12 cellular contexts compared by ENCODE assay signal in the genomic region with DNA sequence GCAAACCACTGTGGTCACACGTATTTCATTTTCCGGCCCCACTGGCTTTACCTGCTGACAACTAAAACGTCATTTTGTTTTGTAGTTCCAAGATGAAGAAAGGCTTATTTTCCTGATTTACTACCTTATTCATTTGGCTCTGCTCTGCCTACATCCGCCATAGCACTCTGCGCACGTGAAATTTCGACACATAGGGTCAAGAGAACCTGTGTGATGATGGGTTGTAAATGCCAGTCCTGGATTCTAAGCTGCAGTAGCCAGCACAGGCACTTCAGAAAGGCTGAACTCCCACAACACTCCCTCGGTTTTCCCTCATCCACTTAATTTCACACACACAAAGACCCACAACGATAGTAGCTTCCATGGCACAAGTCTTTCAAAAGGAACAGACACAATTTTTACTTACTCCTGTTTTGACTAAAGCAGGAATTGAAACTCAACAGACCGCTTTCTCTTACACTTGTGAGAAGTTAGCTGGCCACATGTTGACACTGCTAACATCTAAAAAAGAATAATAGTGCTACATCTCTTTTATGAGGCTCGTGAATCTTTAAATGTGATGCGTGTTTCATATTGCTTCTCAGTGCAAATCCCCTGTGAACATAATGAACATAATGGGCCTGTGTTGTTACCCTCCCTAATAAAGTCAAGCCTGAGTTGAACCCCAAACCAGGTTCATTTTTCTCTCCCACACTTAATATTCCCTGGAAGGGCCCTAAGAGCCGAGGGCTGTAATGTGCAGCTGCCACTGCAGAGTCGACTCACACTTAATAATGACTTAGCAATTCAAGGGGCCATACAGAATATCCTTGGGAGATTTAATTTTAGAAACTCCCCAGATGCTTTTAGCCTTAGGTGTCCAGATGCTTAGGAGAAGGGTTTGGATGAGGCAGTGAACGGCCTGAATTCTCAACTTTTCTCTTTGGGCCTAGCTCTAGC. TPM values are rescaled to one million over a fixed set of nuclear protein-coding genes. Genes with fewer than 3 reads are reported as not detected.
A peak's percentile ranks its signal among the peaks of the same experiment; 100 is the strongest.
DNase-seq lines count a peak whose midpoint lies in the region; ATAC-seq and TF ChIP-seq lines count a peak whose summit lies in the region.
"Had no signal": no experiment of that assay in that cellular context is flagged by ENCODE, and none has a peak within 500 bp of the region (broad histone marks: within the 10 kb centered on the region; RNA-seq: fewer than 3 reads in every experiment).

No MANE protein-coding gene starts in this region.

- peaks cover 59% of the 10 kb centered on the region for H3K4me1 Mint-ChIP-seq in activated CD4-positive, alpha-beta T cell treated with anti-CD3 and anti-CD28 coated beads, Interleukin-2, amount 10 ng/mL, durations not matched to agents 7 days and 5 days
- peaks cover 50% of the 10 kb centered on the region for H3K4me1 Mint-ChIP-seq in stimulated activated memory B cell treated with anti-CD40 and anti-IgM and Interleukin-4, amounts not matched to agents 10 μg/mL and 1 μg/mL and 100 μg/mL, for 72 hours

- WGBS in body of pancreas, 2 donors, result 67 to 74% methylated on average over 15 of the region's 15 CpGs

- no peak for DNase-seq in activated CD4-positive, alpha-beta T cell treated with anti-CD3 and anti-CD28 coated beads, Interleukin-2, amount 10 ng/mL, durations not matched to agents 7 days and 5 days
- no peak for DNase-seq in activated CD4-positive, alpha-beta T cell treated with anti-CD3 and anti-CD28 coated beads for 1 hour
- peak; percentile 74 for DNase-seq in NCI-H524 treated with DMSO at 0.1 percent for 48 hours (lab: John Stamatoyannopoulos, UW)
- DNase-seq in effector memory CD4-positive, alpha-beta T cell, result no peak
- no peak for DNase-seq in body of pancreas

- H3K4me3 ChIP-seq in effector memory CD4-positive, alpha-beta T cell (ENCODE audit: insufficient read depth, low read depth, low read length, poor library complexity, severe bottlenecking), result peak overlapping the region; percentile 72
- H3K4me3 ChIP-seq in body of pancreas, result no peak overlapping the region
- H3K4me3 ChIP-seq: cardiac muscle cell, HAP-1, vagina had no signal

- POLR2A ChIA-PET in activated CD4-positive, alpha-beta T cell treated with anti-CD3 and anti-CD28 coated beads, Interleukin-2, amount 10 ng/mL, durations not matched to agents 7 days and 5 days (lab: Charles Lee), result no interaction called here

- TF ChIP-seq CTCF in body of pancreas (IDR thresholded peaks at IDR 0.05), result no peak

- peaks cover 20% of the 10 kb centered on the region for H3K36me3 Mint-ChIP-seq in activated CD4-positive, alpha-beta T cell treated with anti-CD3 and anti-CD28 coated beads, Interleukin-2, amount 10 ng/mL, durations not matched to agents 7 days and 5 days (ENCODE audit: low read depth)
- H3K36me3 Mint-ChIP-seq in stimulated activated memory B cell treated with anti-CD40 and anti-IgM and Interleukin-4, amounts not matched to agents 10 μg/mL and 1 μg/mL and 100 μg/mL, for 72 hours, result no peaks in the 10 kb centered on the region

- H3K9me3 Mint-ChIP-seq in activated CD4-positive, alpha-beta T cell treated with anti-CD3 and anti-CD28 coated beads, Interleukin-2, amount 10 ng/mL, durations not matched to agents 7 days and 5 days, result no peaks in the 10 kb centered on the region
- H3K9me3 Mint-ChIP-seq in stimulated activated memory B cell treated with anti-CD40 and anti-IgM and Interleukin-4, amounts not matched to agents 10 μg/mL and 1 μg/mL and 100 μg/mL, for 72 hours, result no peaks in the 10 kb centered on the region
- H3K9me3 Mint-ChIP-seq: neural crest cell had no signal

- no peak for TF ChIP-seq POLR2A in body of pancreas (IDR thresholded peaks at IDR 0.05)

- no peaks in the 10 kb centered on the region for H3K9me3 ChIP-seq in effector memory CD4-positive, alpha-beta T cell (ENCODE audit: control insufficient read depth, low read length)
- H3K9me3 ChIP-seq in body of pancreas, result no peaks in the 10 kb centered on the region
- H3K9me3 ChIP-seq: HAP-1, vagina had no signal

- peak overlapping the region; percentile 97 for H3K27ac Mint-ChIP-seq in activated CD4-positive, alpha-beta T cell treated with anti-CD3 and anti-CD28 coated beads, Interleukin-2, amount 10 ng/mL, durations not matched to agents 7 days and 5 days
- H3K27ac Mint-ChIP-seq in stimulated activated memory B cell treated with anti-CD40 and anti-IgM and Interleukin-4, amounts not matched to agents 10 μg/mL and 1 μg/mL and 100 μg/mL, for 72 hours, result peak overlapping the region; percentile 99

- CTCF ChIA-PET in activated CD4-positive, alpha-beta T cell treated with anti-CD3 and anti-CD28 coated beads, Interleukin-2, amount 10 ng/mL, durations not matched to agents 7 days and 5 days (lab: Charles Lee), result interaction anchor here (0.7 to 5.7 kb wide), 25 partner anchors 10 to 978 kb away, joined by 3 to 14 read pairs (median 4); no protein-coding TSS in a partner anchor

- H3K36me3 ChIP-seq in effector memory CD4-positive, alpha-beta T cell (ENCODE audit: control insufficient read depth, insufficient read depth, low read length), result no peaks in the 10 kb centered on the region
- no peaks in the 10 kb centered on the region for H3K36me3 ChIP-seq in body of pancreas (replicated peaks in 1 of 2; ENCODE audit: insufficient read depth in 1 of 2, low read depth in 2 of 2)
- H3K36me3 ChIP-seq: cardiac muscle cell, HAP-1, vagina had no signal

- no peaks in the 10 kb centered on the region for H3K27me3 Mint-ChIP-seq in activated CD4-positive, alpha-beta T cell treated with anti-CD3 and anti-CD28 coated beads, Interleukin-2, amount 10 ng/mL, durations not matched to agents 7 days and 5 days
- no peaks in the 10 kb centered on the region for H3K27me3 Mint-ChIP-seq in stimulated activated memory B cell treated with anti-CD40 and anti-IgM and Interleukin-4, amounts not matched to agents 10 μg/mL and 1 μg/mL and 100 μg/mL, for 72 hours

- intact Hi-C loops in body of pancreas (cut with DNase I), result no loop called here

- peak overlapping the region; percentile 92 for H3K27ac ChIP-seq in effector memory CD4-positive, alpha-beta T cell (ENCODE audit: insufficient read depth, low read length, poor library complexity, severe bottlenecking)
- H3K27ac ChIP-seq in body of pancreas, result peak overlapping the region in 1 of 4 donors; percentile 59
- H3K27ac ChIP-seq: cardiac muscle cell, vagina had no signal

- ATAC-seq in stimulated activated memory B cell treated with anti-CD40 and anti-IgM and Interleukin-4, amounts not matched to agents 10 μg/mL and 1 μg/mL and 100 μg/mL, for 72 hours, result peak; percentile 52
- ATAC-seq in HG03439 (IDR thresholded peaks at IDR 0.05; ENCODE audit: unreplicated experiment), result no peak
- ATAC-seq in body of pancreas, result no peak
- ATAC-seq in GM21390 (IDR thresholded peaks at IDR 0.05; ENCODE audit: unreplicated experiment), result no peak

- H3K4me1 ChIP-seq in effector memory CD4-positive, alpha-beta T cell (ENCODE audit: control insufficient read depth, insufficient read depth, low read length, poor library complexity, severe bottlenecking), result peaks cover 32% of the 10 kb centered on the region
- H3K4me1 ChIP-seq in body of pancreas, result peaks cover 12% of the 10 kb centered on the region
- H3K4me1 ChIP-seq: HAP-1 had no signal

- H3K27me3 ChIP-seq in effector memory CD4-positive, alpha-beta T cell (replicated peaks; ENCODE audit: control insufficient read depth, insufficient read depth, low read length, poor library complexity, severe bottlenecking), result no peaks in the 10 kb centered on the region
- no peaks in the 10 kb centered on the region for H3K27me3 ChIP-seq in body of pancreas
- H3K27me3 ChIP-seq: vagina had no signal

- peak overlapping the region; percentile 93 for H3K4me3 Mint-ChIP-seq in activated CD4-positive, alpha-beta T cell treated with anti-CD3 and anti-CD28 coated beads, Interleukin-2, amount 10 ng/mL, durations not matched to agents 7 days and 5 days
- H3K4me3 Mint-ChIP-seq in stimulated activated memory B cell treated with anti-CD40 and anti-IgM and Interleukin-4, amounts not matched to agents 10 μg/mL and 1 μg/mL and 100 μg/mL, for 72 hours, result peak overlapping the region; percentile 42
- H3K4me3 Mint-ChIP-seq: neural crest cell had no signal

RNA-seq across cellular contexts. Expression of gene RUNX1, which starts 1.5 kb away (rescaled TPM):
- total RNA-seq in activated CD4-positive, alpha-beta T cell treated with anti-CD3 and anti-CD28 coated beads, Interleukin-2, amount 10 ng/mL, durations not matched to agents 7 days and 5 days, result 10 to 100 TPM; 52.0 to 54.0 TPM
- 10 to 100 TPM in 1 of 2 donors, 1 to 10 TPM in 1; 4.9 to 12.5 TPM for total RNA-seq in body of pancreas
